In genomic region chr7:2460641-2461040, GRCh38 we compare ENCODE assay signal across 16 cellular contexts.
DNase-seq lines count a peak whose midpoint lies in the region; ATAC-seq, FAIRE-seq and TF ChIP-seq lines count a peak whose summit lies in the region.
"Had no signal": no experiment of that assay in that cellular context is flagged by ENCODE, and none has a peak within 500 bp of the region (broad histone marks: within the 10 kb centered on the region; RNA-seq: fewer than 3 reads in every experiment).

No MANE protein-coding gene starts in this region.

- no peak for ATAC-seq in HG03196 (IDR thresholded peaks at IDR 0.05; ENCODE audit: unreplicated experiment)
- ATAC-seq: HCT116 had no signal

- FAIRE-seq in D721Med (lab: Jason Lieb, UNC): no peak
- FAIRE-seq: GM18507, GM19239 had no signal

- DNase-seq in D341Med (ENCODE audit: low spot score) (peak; percentile 29), amygdala (lab: John Stamatoyannopoulos, UW) (peak in 35 of 56 donors; percentile 22 to 85 (median 66)), hypothalamus (lab: John Stamatoyannopoulos, UW) (peak in 41 of 51 donors; percentile 50 to 96 (median 77)), pons (ENCODE audit: low spot score) (peak; percentile 51), D721Med (ENCODE audit: insufficient read length, low spot score) (no peak), GM03348 (ENCODE audit: low spot score) (no peak)
- no peak for DNase-seq in stimulated activated naive CD4-positive, alpha-beta T cell (lab: John Stamatoyannopoulos, UW)
- DNase-seq: NCI-H1048, NCI-H146, NCI-H2107, NCI-H226, NCI-H526 had no signal

- no peak for TF ChIP-seq CTCF in D721Med (IDR thresholded peaks at IDR 0.05; ENCODE audit: insufficient read depth, missing control alignments)

Comparison
In these comparisons a context has a peak if more than half of its experiments do, and no peak if none do; other contexts are left out.
1. DNase-seq: peak in D341Med (single experiment), amygdala (35 of 56), hypothalamus (41 of 51) and pons (single experiment); none in D721Med (single experiment), stimulated activated naive CD4-positive, alpha-beta T cell (0 of 6) and GM03348 (single experiment).